ENCODE assay signal across 8 cellular contexts in the genomic region with DNA sequence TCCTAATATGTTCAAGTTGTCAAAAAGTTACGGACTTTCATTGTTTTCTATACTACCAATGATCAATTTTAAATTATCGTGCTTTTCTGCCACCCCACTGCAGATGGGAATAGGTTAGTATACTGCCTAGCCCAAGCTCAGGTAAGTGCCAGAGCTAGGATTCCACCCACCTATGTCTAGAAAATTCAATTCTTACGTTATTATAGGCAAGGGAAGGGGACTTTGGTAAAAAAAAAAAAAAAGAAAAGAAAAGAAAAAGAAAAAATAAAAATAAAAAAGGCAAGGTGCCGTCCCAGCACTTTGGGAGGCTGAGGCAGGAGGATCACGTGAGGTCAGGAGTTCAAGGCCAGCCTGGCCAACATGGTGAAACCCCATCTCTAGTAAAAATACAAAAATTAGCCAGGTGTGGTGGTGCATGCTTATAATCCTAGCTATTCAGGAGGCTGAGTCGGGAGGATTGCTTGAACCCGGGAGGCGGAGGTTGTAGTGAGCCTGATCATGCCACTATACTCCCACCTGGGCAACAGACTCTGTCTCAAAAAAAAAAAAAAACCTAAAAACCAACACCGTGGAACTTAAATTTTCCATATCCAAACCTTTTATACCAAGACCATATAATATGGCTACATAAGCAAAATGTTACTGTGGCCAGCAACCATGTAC. TPM values are rescaled to one million over a fixed set of nuclear protein-coding genes. Genes with fewer than 3 reads are reported as not detected.
DNase-seq lines count a peak whose midpoint lies in the region; ATAC-seq and TF ChIP-seq lines count a peak whose summit lies in the region.

No MANE protein-coding gene starts in this region.

- H3K4me3 ChIP-seq in CD8-positive, alpha-beta T cell (ENCODE audit: low read depth, low read length) = peak overlapping the region; percentile 73
- H3K4me3 ChIP-seq in PC-3 (ENCODE audit: low read length) (peak overlapping the region; percentile 93), ectodermal cell (ENCODE audit: insufficient read depth, low read depth, low read length) (peak overlapping the region; percentile 78), neuron (ENCODE audit: low read length) (peak overlapping the region; percentile 84)

- peaks cover 41% of the 10 kb centered on the region for H4K20me1 ChIP-seq in PC-3 (ENCODE audit: low read length)

- peaks cover 27% of the 10 kb centered on the region for H3K4me1 ChIP-seq in CD8-positive, alpha-beta T cell (ENCODE audit: insufficient read depth, low read length)
- H3K4me1 ChIP-seq in PC-3 (ENCODE audit: insufficient read depth, low read length) = peaks cover 17% of the 10 kb centered on the region
- peaks cover 14% of the 10 kb centered on the region for H3K4me1 ChIP-seq in ectodermal cell (ENCODE audit: control insufficient read depth, insufficient read depth, low read length)
- peaks cover 18% of the 10 kb centered on the region for H3K4me1 ChIP-seq in neuron (ENCODE audit: insufficient read depth, low read length)

- no peaks in the 10 kb centered on the region for H3K27me3 Mint-ChIP-seq in CD8-positive, alpha-beta T cell (ENCODE audit: low read depth)

- peaks cover 35% of the 10 kb centered on the region for H3F3A ChIP-seq in PC-3 (ENCODE audit: low read length, unreplicated experiment)

- intact Hi-C loops in CD8-positive, alpha-beta T cell (cut with DNase I, micrococcal nuclease) = loop anchor here (5.0 to 10.0 kb wide), 2 partner anchors 589 to 904 kb away; a partner anchor contains a TSS
- intact Hi-C loops in PC-3 (cut with micrococcal nuclease) = no loop called here

- H3K9me2 ChIP-seq in PC-3 (replicated peaks; ENCODE audit: low read length) = no peaks in the 10 kb centered on the region

- H3K4me2 ChIP-seq in PC-3 (ENCODE audit: low read length) = peak overlapping the region; percentile 80

- CTCF ChIA-PET in CD8-positive, alpha-beta T cell (lab: Charles Lee) = interaction anchor here (1.2 to 2.1 kb wide), 2 partner anchors 20 to 40 kb away, joined by 3 to 7 read pairs; a partner anchor contains a TSS
- CTCF ChIA-PET in PC-3 (lab: Charles Lee) = no interaction called here

- H3K9ac ChIP-seq in PC-3 (ENCODE audit: low read length) = peak overlapping the region; percentile 98

- peaks cover 28% of the 10 kb centered on the region for H3K4me1 Mint-ChIP-seq in CD8-positive, alpha-beta T cell (ENCODE audit: low read depth)

- H3K27ac Mint-ChIP-seq in CD8-positive, alpha-beta T cell = peak overlapping the region; percentile 97

- ATAC-seq in CD8-positive, alpha-beta T cell = no peak
- ATAC-seq in PC-3 = no peak
- no peak for ATAC-seq in HG02623 (IDR thresholded peaks at IDR 0.05; ENCODE audit: unreplicated experiment)

- BruUV-seq in PC-3 (replicated peaks; lab: Mats Ljungman, UMichigan) = no TSS peak

- peaks cover 26% of the 10 kb centered on the region for H3K36me3 ChIP-seq in CD8-positive, alpha-beta T cell (ENCODE audit: insufficient read depth, low read length)
- peaks cover 34% of the 10 kb centered on the region for H3K36me3 ChIP-seq in PC-3 (ENCODE audit: low read depth, low read length)
- peaks cover 29% of the 10 kb centered on the region for H3K36me3 ChIP-seq in ectodermal cell (ENCODE audit: control insufficient read depth, insufficient read depth, low read length)
- peaks cover 29% of the 10 kb centered on the region for H3K36me3 ChIP-seq in neuron (ENCODE audit: insufficient read depth, low read length)

- WGBS in ectodermal cell, 2 experiments = 58 to 63% methylated on average over 9 of the region's 9 CpGs

- H3K36me3 Mint-ChIP-seq in CD8-positive, alpha-beta T cell = peaks cover 46% of the 10 kb centered on the region

- H3K4me3 Mint-ChIP-seq in CD8-positive, alpha-beta T cell = peak overlapping the region; percentile 94

- DNase-seq in CD8-positive, alpha-beta T cell = no peak
- DNase-seq in PC-3 (no peak), putamen (ENCODE audit: low spot score) (no peak), NOMO-1 treated with DMSO at 0.1 percent for 48 hours (lab: John Stamatoyannopoulos, UW; ENCODE audit: unreplicated experiment) (no peak), germinal center (ENCODE audit: low spot score) (no peak)

- H3K79me2 ChIP-seq in PC-3 (ENCODE audit: low read length) = peaks cover 41% of the 10 kb centered on the region

- H3K27me3 ChIP-seq in CD8-positive, alpha-beta T cell (ENCODE audit: insufficient read depth, low read length) = no peaks in the 10 kb centered on the region
- no peaks in the 10 kb centered on the region for H3K27me3 ChIP-seq in PC-3 (ENCODE audit: low read length)
- H3K27me3 ChIP-seq in ectodermal cell (ENCODE audit: control insufficient read depth, insufficient read depth, low read length, poor library complexity, severe bottlenecking) = no peaks in the 10 kb centered on the region
- H3K27me3 ChIP-seq in neuron (ENCODE audit: insufficient read depth, low read length) = no peaks in the 10 kb centered on the region

- no peaks in the 10 kb centered on the region for H3K9me3 Mint-ChIP-seq in CD8-positive, alpha-beta T cell

- H2AFZ ChIP-seq in PC-3 (ENCODE audit: low read length) (no peak overlapping the region), neuron (ENCODE audit: low read depth, low read length) (no peak overlapping the region)

- H3K9me3 ChIP-seq in CD8-positive, alpha-beta T cell (ENCODE audit: low read length) = no peaks in the 10 kb centered on the region
- H3K9me3 ChIP-seq in PC-3 (ENCODE audit: low read length) = no peaks in the 10 kb centered on the region
- H3K9me3 ChIP-seq in ectodermal cell (ENCODE audit: control insufficient read depth, low read length) = no peaks in the 10 kb centered on the region
- no peaks in the 10 kb centered on the region for H3K9me3 ChIP-seq in neuron (ENCODE audit: low read length)

- H3K27ac ChIP-seq in CD8-positive, alpha-beta T cell (ENCODE audit: low read depth, low read length) = peak overlapping the region; percentile 84
- H3K27ac ChIP-seq in PC-3 (ENCODE audit: low read length) = peak overlapping the region; percentile 71; the same call in 1 of the 2 replicates
- H3K27ac ChIP-seq in ectodermal cell (ENCODE audit: insufficient read depth, low read depth, low read length, poor library complexity, severe bottlenecking) = no peak overlapping the region

- POLR2A ChIA-PET in CD8-positive, alpha-beta T cell (lab: Charles Lee) = interaction anchor here (0.6 to 1.2 kb wide), 3 partner anchors 362 to 1655 kb away, joined by 3 to 6 read pairs (median 3); a partner anchor contains a TSS
- POLR2A ChIA-PET in PC-3 (lab: Charles Lee; ENCODE audit: unreplicated experiment) = interaction anchor here (0.6 to 0.7 kb wide), 3 partner anchors 455 to 1104 kb away, joined by 3 to 16 read pairs (median 5); no protein-coding TSS in a partner anchor

- no peak for TF ChIP-seq CTCF in CD8-positive, alpha-beta T cell (IDR thresholded peaks at IDR 0.05)
- TF ChIP-seq CTCF in PC-3 (conservative IDR thresholded peaks at IDR 0.05; ENCODE audit: low read depth, low read length) = no peak

RNA-seq across cellular contexts. Expression of a gene that starts 1.3 kb away (rescaled TPM):
- total RNA-seq in CD8-positive, alpha-beta T cell = 10 to 100 TPM; 54.3 to 56.8 TPM
- total RNA-seq in PC-3 (2014; rRNA removed) = 40.0 and 44.9 TPM in 2 replicates
- polyA plus RNA-seq in ectodermal cell (2013, experiment 1 of 4) = 126 TPM
- 109 TPM for polyA plus RNA-seq in ectodermal cell (2013, experiment 2 of 4)
- polyA plus RNA-seq in ectodermal cell (2013, experiment 3 of 4) = 126 TPM
- polyA plus RNA-seq in ectodermal cell (2013, experiment 4 of 4) = 135 TPM

RNA-seq across cellular contexts. Expression of a gene that starts 39.7 kb away (rescaled TPM):
- total RNA-seq in CD8-positive, alpha-beta T cell = 10 to 100 TPM; 10.6 to 12.7 TPM
- total RNA-seq in PC-3 (2014; rRNA removed) = 10.7 and 11.1 TPM in 2 replicates
- 2.9 TPM for polyA plus RNA-seq in ectodermal cell (2013, experiment 1 of 4)
- 4.6 TPM for polyA plus RNA-seq in ectodermal cell (2013, experiment 2 of 4)
- 3.3 TPM for polyA plus RNA-seq in ectodermal cell (2013, experiment 3 of 4)
- polyA plus RNA-seq in ectodermal cell (2013, experiment 4 of 4) = 6.8 TPM
